8 cellular contexts compared by ENCODE assay signal in genomic region chr16:30615358-30616076, GRCh38. TPM values are rescaled to one million over a fixed set of nuclear protein-coding genes. Genes with fewer than 3 reads are reported as not detected.
DNase-seq lines count a peak whose midpoint lies in the region; ATAC-seq, FAIRE-seq and TF ChIP-seq lines count a peak whose summit lies in the region.

No MANE protein-coding gene starts in this region.

- H3K9me3 ChIP-seq in effector memory CD4-positive, alpha-beta T cell (ENCODE audit: control insufficient read depth, low read length), result no peaks in the 10 kb centered on the region

- no peaks in the 10 kb centered on the region for H3K9me3 Mint-ChIP-seq in activated CD4-positive, alpha-beta T cell treated with anti-CD3 and anti-CD28 coated beads, Interleukin-2, amount 10 ng/mL, durations not matched to agents 24 days and 14 days
- no peaks in the 10 kb centered on the region for H3K9me3 Mint-ChIP-seq in osteocyte (ENCODE audit: unreplicated experiment)

- peaks cover 16% of the 10 kb centered on the region for H3K27me3 Mint-ChIP-seq in activated CD4-positive, alpha-beta T cell treated with anti-CD3 and anti-CD28 coated beads, Interleukin-2, amount 10 ng/mL, durations not matched to agents 24 days and 14 days
- H3K27me3 Mint-ChIP-seq in osteocyte (ENCODE audit: unreplicated experiment), result peaks cover 14% of the 10 kb centered on the region

- CTCF ChIA-PET in GM10248 (lab: Yijun Ruan, JAX), result interaction anchor here (0.6 to 10.2 kb wide), 41 partner anchors 9 to 440 kb away, joined by 3 to 128 read pairs (median 4); partner anchors contain the start of genes DCTPP1, FBRS, PRR14 and SEPHS2

- DNase-seq in GM10248 (ENCODE audit: extremely low spot score), result peak; percentile 50
- DNase-seq in NCI-H146 treated with DMSO at 0.1 percent for 48 hours (lab: John Stamatoyannopoulos, UW; ENCODE audit: unreplicated experiment), result peak; percentile 83
- peak; percentile 92 for DNase-seq in activated CD4-positive, alpha-beta T cell treated with anti-CD3 and anti-CD28 coated beads, Interleukin-2, amount 10 ng/mL, durations not matched to agents 24 days and 14 days
- DNase-seq in effector memory CD4-positive, alpha-beta T cell, result peak; percentile 42 to 56 (median 44)
- no peak for DNase-seq in osteocyte (ENCODE audit: extremely low spot score, unreplicated experiment)
- DNase-seq in GM19239 (ENCODE audit: insufficient read length, low spot score), result no peak

- H3K4me1 ChIP-seq in effector memory CD4-positive, alpha-beta T cell (ENCODE audit: control insufficient read depth, insufficient read depth, low read length, poor library complexity, severe bottlenecking), result no peaks in the 10 kb centered on the region

- intact Hi-C loops in activated CD4-positive, alpha-beta T cell treated with anti-CD3 and anti-CD28 coated beads, Interleukin-2, amount 10 ng/mL, durations not matched to agents 24 days and 14 days (cut with micrococcal nuclease), result loop anchor here (5.0 kb wide), 1 partner anchor 183 kb away; the partner anchor contains the start of gene DCTPP1

- no peak for FAIRE-seq in GM19239 (lab: Jason Lieb, UNC)

- POLR2A ChIA-PET in GM10248 (lab: Yijun Ruan, JAX), result interaction anchor here (0.5 to 0.6 kb wide), 2 partner anchors 111 to 184 kb away, joined by 4 read pairs; no protein-coding TSS in a partner anchor

- peaks cover 11% of the 10 kb centered on the region for H3K4me1 Mint-ChIP-seq in activated CD4-positive, alpha-beta T cell treated with anti-CD3 and anti-CD28 coated beads, Interleukin-2, amount 10 ng/mL, durations not matched to agents 24 days and 14 days
- H3K4me1 Mint-ChIP-seq in osteocyte (ENCODE audit: unreplicated experiment), result peaks cover 1% of the 10 kb centered on the region

- H3K27ac Mint-ChIP-seq in activated CD4-positive, alpha-beta T cell treated with anti-CD3 and anti-CD28 coated beads, Interleukin-2, amount 10 ng/mL, durations not matched to agents 24 days and 14 days, result no peak overlapping the region
- H3K27ac Mint-ChIP-seq in osteocyte (ENCODE audit: unreplicated experiment), result no peak overlapping the region

- no peaks in the 10 kb centered on the region for H3K27me3 ChIP-seq in effector memory CD4-positive, alpha-beta T cell (replicated peaks; ENCODE audit: control insufficient read depth, insufficient read depth, low read length, poor library complexity, severe bottlenecking)

- TF ChIP-seq CTCF in GM10248 (IDR thresholded peaks at IDR 0.05; ENCODE audit: control extremely low read depth, extremely low read depth, low read depth, missing control alignments) (peak; percentile 74), osteocyte (IDR thresholded peaks at IDR 0.05) (peak; percentile 42)

- ATAC-seq in GM19328 (IDR thresholded peaks at IDR 0.05; ENCODE audit: unreplicated experiment) (no peak), HG02642 (IDR thresholded peaks at IDR 0.05; ENCODE audit: poor library complexity, unreplicated experiment) (no peak)

- H3K36me3 Mint-ChIP-seq in activated CD4-positive, alpha-beta T cell treated with anti-CD3 and anti-CD28 coated beads, Interleukin-2, amount 10 ng/mL, durations not matched to agents 24 days and 14 days (ENCODE audit: low read depth), result no peaks in the 10 kb centered on the region
- H3K36me3 Mint-ChIP-seq in osteocyte (ENCODE audit: unreplicated experiment), result no peaks in the 10 kb centered on the region

- no peak overlapping the region for H3K27ac ChIP-seq in effector memory CD4-positive, alpha-beta T cell (ENCODE audit: insufficient read depth, low read length, poor library complexity, severe bottlenecking)

- H3K4me3 ChIP-seq in effector memory CD4-positive, alpha-beta T cell (ENCODE audit: insufficient read depth, low read depth, low read length, poor library complexity, severe bottlenecking), result no peak overlapping the region

- no peak overlapping the region for H3K4me3 Mint-ChIP-seq in activated CD4-positive, alpha-beta T cell treated with anti-CD3 and anti-CD28 coated beads, Interleukin-2, amount 10 ng/mL, durations not matched to agents 24 days and 14 days
- no peak overlapping the region for H3K4me3 Mint-ChIP-seq in osteocyte (ENCODE audit: unreplicated experiment)

- no peaks in the 10 kb centered on the region for H3K36me3 ChIP-seq in effector memory CD4-positive, alpha-beta T cell (ENCODE audit: control insufficient read depth, insufficient read depth, low read length)

RNA-seq across cellular contexts. Expression of gene ZNF689, which starts 5.3 kb away (rescaled TPM):
- total RNA-seq in activated CD4-positive, alpha-beta T cell treated with anti-CD3 and anti-CD28 coated beads, Interleukin-2, amount 10 ng/mL, durations not matched to agents 24 days and 14 days, result 14.0 and 14.6 TPM in 2 replicates
- 8.8 and 9.1 TPM in 2 replicates for total RNA-seq in osteocyte

RNA-seq across cellular contexts. Expression of gene ZNF785, which starts 30.0 kb away (rescaled TPM):
- 17.1 and 17.8 TPM in 2 replicates for total RNA-seq in activated CD4-positive, alpha-beta T cell treated with anti-CD3 and anti-CD28 coated beads, Interleukin-2, amount 10 ng/mL, durations not matched to agents 24 days and 14 days
- 14.8 and 19.8 TPM in 2 replicates for total RNA-seq in osteocyte

RNA-seq across cellular contexts. Expression of gene PRR14, which starts 35.2 kb away (rescaled TPM):
- 82.2 and 86.7 TPM in 2 replicates for total RNA-seq in activated CD4-positive, alpha-beta T cell treated with anti-CD3 and anti-CD28 coated beads, Interleukin-2, amount 10 ng/mL, durations not matched to agents 24 days and 14 days
- total RNA-seq in osteocyte, result 44.7 and 52.0 TPM in 2 replicates

RNA-seq across cellular contexts. Expression of gene FBRS, which starts 42.7 kb away (rescaled TPM):
- 121 and 124 TPM in 2 replicates for total RNA-seq in activated CD4-positive, alpha-beta T cell treated with anti-CD3 and anti-CD28 coated beads, Interleukin-2, amount 10 ng/mL, durations not matched to agents 24 days and 14 days
- 66.5 and 67.4 TPM in 2 replicates for total RNA-seq in osteocyte

RNA-seq across cellular contexts. Expression of gene ZNF688, which starts 44.0 kb away (rescaled TPM):
- total RNA-seq in activated CD4-positive, alpha-beta T cell treated with anti-CD3 and anti-CD28 coated beads, Interleukin-2, amount 10 ng/mL, durations not matched to agents 24 days and 14 days, result 6.6 and 8.0 TPM in 2 replicates
- total RNA-seq in osteocyte, result 10.9 and 11.3 TPM in 2 replicates

Comparison
In these comparisons a context has a peak if more than half of its experiments do, and no peak if none do; other contexts are left out.
1. DNase-seq: peak in GM10248 (single experiment), NCI-H146 treated with DMSO at 0.1 percent for 48 hours (single experiment), activated CD4-positive, alpha-beta T cell treated with anti-CD3 and anti-CD28 coated beads, Interleukin-2, amount 10 ng/mL, durations not matched to agents 24 days and 14 days (single experiment) and effector memory CD4-positive, alpha-beta T cell (3 of 3); none in osteocyte (single experiment) and GM19239 (single experiment).